ENCODE assay signal across 9 cellular contexts in the genomic region with DNA sequence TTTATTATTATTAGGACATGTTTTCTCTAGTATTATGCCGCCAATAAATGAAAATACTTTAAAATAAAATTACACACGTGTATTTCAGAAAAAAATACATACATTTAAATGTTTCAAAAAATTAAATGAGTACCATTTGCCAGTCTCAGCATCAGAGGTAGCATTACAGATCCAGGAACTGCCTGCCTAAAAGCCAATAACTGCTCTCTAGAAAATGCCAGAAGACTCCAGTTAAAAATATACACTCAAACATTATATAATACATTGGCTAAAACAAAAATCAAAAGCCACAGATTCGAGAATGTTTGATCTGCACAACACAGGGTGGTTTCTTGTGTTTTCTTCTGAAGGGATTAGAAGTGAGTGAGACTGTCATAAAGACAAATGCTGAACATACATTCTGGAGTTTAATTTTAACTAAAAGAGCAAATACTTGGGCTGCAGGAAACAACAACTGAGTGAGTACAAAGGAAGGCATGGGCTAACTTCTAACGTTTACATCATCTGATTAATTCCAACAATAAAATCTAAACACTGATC.
DNase-seq lines count a peak whose midpoint lies in the region; TF ChIP-seq lines count a peak whose summit lies in the region.
"Had no signal": no experiment of that assay in that cellular context is flagged by ENCODE, and none has a peak within 500 bp of the region (broad histone marks: within the 10 kb centered on the region; RNA-seq: fewer than 3 reads in every experiment).

No MANE protein-coding gene starts in this region.

- WGBS in mammary epithelial cell (ENCODE audit: low coverage, missing lambda C conversion rate): 74% methylated on average over 4 of the region's 4 CpGs

- H3K36me3 ChIP-seq in HEK293 (ENCODE audit: control insufficient read depth in 2 of 2, insufficient read depth in 1 of 2, low read length in 2 of 2): no peaks in the 10 kb centered on the region
- H3K36me3 ChIP-seq in mammary epithelial cell (ENCODE audit: insufficient read depth, low read length): no peaks in the 10 kb centered on the region
- H3K36me3 ChIP-seq in mucosa of rectum (ENCODE audit: control insufficient read depth in 2 of 2, insufficient read depth in 2 of 2, low read length in 2 of 2): no peaks in the 10 kb centered on the region

- H3K9me3 ChIP-seq in HEK293 (ENCODE audit: control insufficient read depth, insufficient read depth, low read depth, low read length): no peaks in the 10 kb centered on the region
- H3K9me3 ChIP-seq in mammary epithelial cell (replicated peaks; ENCODE audit: insufficient read depth, low read length): no peaks in the 10 kb centered on the region
- no peaks in the 10 kb centered on the region for H3K9me3 ChIP-seq in mucosa of rectum (ENCODE audit: control insufficient read depth in 2 of 2, low read length in 2 of 2)

- H3K4me3 Mint-ChIP-seq in activated naive CD4-positive, alpha-beta T cell treated with anti-CD3 and anti-CD28 coated beads for 36 hours: no peak overlapping the region

- DNase-seq in mammary epithelial cell (no peak), COR-L47 (lab: John Stamatoyannopoulos, UW) (no peak), NCI-H510A (lab: John Stamatoyannopoulos, UW) (no peak)
- no peak for DNase-seq in effector CD4-positive, alpha-beta T cell
- no peak for DNase-seq in activated naive CD4-positive, alpha-beta T cell treated with anti-CD3 and anti-CD28 coated beads for 36 hours
- DNase-seq: activated gamma-delta T cell had no signal

- H3K4me1 Mint-ChIP-seq in activated naive CD4-positive, alpha-beta T cell treated with anti-CD3 and anti-CD28 coated beads for 36 hours (ENCODE audit: low read depth): peaks cover 16% of the 10 kb centered on the region

- TF ChIP-seq CTCF in 22Rv1 (IDR thresholded peaks at IDR 0.05) (no peak), HEK293 (tag by site-specific recombination; IDR thresholded peaks at IDR 0.05) (no peak), mammary epithelial cell (conservative IDR thresholded peaks at IDR 0.05 in 1 of 2, IDR thresholded peaks at IDR 0.05 in 1 of 2; ENCODE audit: extremely low read depth in 1 of 2, insufficient read depth in 1 of 2, low read depth in 1 of 2, low read length in 2 of 2) (no peak)

- peak overlapping the region; percentile 44 for H3K27ac ChIP-seq in 22Rv1
- H3K27ac ChIP-seq in HEK293 (ENCODE audit: extremely low read depth, low read depth, low read length): peak overlapping the region; percentile 78
- peak overlapping the region; percentile 64 for H3K27ac ChIP-seq in mammary epithelial cell (ENCODE audit: insufficient read depth, low read depth, low read length)
- H3K27ac ChIP-seq in mucosa of rectum (ENCODE audit: low read depth in 2 of 2, low read length in 2 of 2): peak overlapping the region; percentile 53 to 69

- H3K9ac ChIP-seq in mammary epithelial cell (ENCODE audit: insufficient read depth, low read length) (peak overlapping the region; percentile 10), mucosa of rectum (ENCODE audit: low read depth in 1 of 2, low read length in 2 of 2) (peak overlapping the region; percentile 10 to 48)

- dilution Hi-C loops in mammary epithelial cell (cut with HindIII; ENCODE audit: low sequenced_read_pairs): no loop called here

- H3K27me3 ChIP-seq in mammary epithelial cell (ENCODE audit: insufficient read depth, low read length) (no peaks in the 10 kb centered on the region), mucosa of rectum (ENCODE audit: control insufficient read depth in 2 of 2, insufficient read depth in 2 of 2, low read length in 2 of 2) (no peaks in the 10 kb centered on the region)

- H3K36me3 Mint-ChIP-seq in activated naive CD4-positive, alpha-beta T cell treated with anti-CD3 and anti-CD28 coated beads for 36 hours (ENCODE audit: low read depth): peaks cover 3% of the 10 kb centered on the region

- peaks cover 27% of the 10 kb centered on the region for H3K4me1 ChIP-seq in HEK293 (ENCODE audit: control insufficient read depth, insufficient read depth, low read length)
- peaks cover 4% of the 10 kb centered on the region for H3K4me1 ChIP-seq in mammary epithelial cell (ENCODE audit: insufficient read depth, low read length)
- peaks cover 11 to 15% of the 10 kb centered on the region in 2 donors for H3K4me1 ChIP-seq in mucosa of rectum (ENCODE audit: control insufficient read depth in 2 of 2, insufficient read depth in 2 of 2, low read length in 2 of 2)

- no peak overlapping the region for H3K4me3 ChIP-seq in HEK293 (ENCODE audit: low read depth, low read length)
- no peak overlapping the region for H3K4me3 ChIP-seq in mammary epithelial cell (replicated peaks in 1 of 3; ENCODE audit: insufficient read depth in 1 of 3, low read depth in 2 of 3, low read length in 3 of 3)
- peak overlapping the region; percentile 37 to 46 for H3K4me3 ChIP-seq in mucosa of rectum (ENCODE audit: low read length in 2 of 2)

- peak overlapping the region; percentile 58 for H2AFZ ChIP-seq in mammary epithelial cell (ENCODE audit: low read depth, low read length)

- no peaks in the 10 kb centered on the region for H4K20me1 ChIP-seq in mammary epithelial cell (ENCODE audit: insufficient read depth, low read length)

- POLR2A ChIA-PET in HEK293 (lab: Yijun Ruan, JAX): interaction anchor here (1.0 to 1.9 kb wide), 2 partner anchors 9 to 11 kb away, joined by 4 to 19 read pairs; no protein-coding TSS in a partner anchor

- no peaks in the 10 kb centered on the region for H3K9me3 Mint-ChIP-seq in activated naive CD4-positive, alpha-beta T cell treated with anti-CD3 and anti-CD28 coated beads for 36 hours

- CTCF ChIA-PET in HEK293 (lab: Yijun Ruan, JAX): interaction anchor here (0.6 kb wide), 1 partner anchor 103 kb away, joined by 3 read pairs; no protein-coding TSS in a partner anchor
- CTCF ChIA-PET in mammary epithelial cell (lab: Charles Lee; ENCODE audit: low non-redundant PET): no interaction called here
- CTCF ChIA-PET in activated naive CD4-positive, alpha-beta T cell treated with anti-CD3 and anti-CD28 coated beads for 36 hours (lab: Charles Lee): no interaction called here

- peaks cover 8% of the 10 kb centered on the region for H3K27me3 Mint-ChIP-seq in activated naive CD4-positive, alpha-beta T cell treated with anti-CD3 and anti-CD28 coated beads for 36 hours (ENCODE audit: low read depth)

- no peak overlapping the region for H3K27ac Mint-ChIP-seq in activated naive CD4-positive, alpha-beta T cell treated with anti-CD3 and anti-CD28 coated beads for 36 hours

- peaks cover 2% of the 10 kb centered on the region for H3K79me2 ChIP-seq in mammary epithelial cell (ENCODE audit: insufficient read depth, low read length)

- no TSS peak for BruUV-seq in mammary epithelial cell (replicated peaks; lab: Mats Ljungman, UMichigan)

- in situ Hi-C loops in mammary epithelial cell (cut with MboI; ENCODE audit: low sequenced_read_pairs in 2 of 2): loop anchor here in 1 of 2 donors (10.0 to 25.0 kb wide), 2 partner anchors 147 to 700 kb away; no protein-coding TSS in a partner anchor

- intact Hi-C loops in mammary epithelial cell (cut with micrococcal nuclease): loop anchor here (1.0 kb wide), 1 partner anchor 9 kb away; no protein-coding TSS in a partner anchor
- intact Hi-C loops in activated naive CD4-positive, alpha-beta T cell treated with anti-CD3 and anti-CD28 coated beads for 36 hours (cut with micrococcal nuclease): loop anchor here (1.0 kb wide), 1 partner anchor 9 kb away; no protein-coding TSS in a partner anchor

- peak overlapping the region; percentile 46 for H3K4me2 ChIP-seq in mammary epithelial cell (ENCODE audit: insufficient read depth, low read depth, low read length)

TF ChIP-seq in HEK293, 187 proteins besides CTCF, POLR2A, EP300 and RAD21:
- TF ChIP-seq ZNF248 (tag by site-specific recombination; IDR thresholded peaks at IDR 0.05): no peak
- TF ChIP-seq ZBTB7A (tag by site-specific recombination; IDR thresholded peaks at IDR 0.05; ENCODE audit: low read depth): no peak
- peak; percentile 85 for TF ChIP-seq FEZF1 (tag by site-specific recombination; IDR thresholded peaks at IDR 0.05)
- 0 out of 2 replicates have a peak, but pooled peaks have one; percentile 8 for TF ChIP-seq ZNF335 (tag by site-specific recombination; conservative IDR thresholded peaks at IDR 0.05)
TF ChIP-seq in HEK293: peak in this region for 2.

Comparison
In these comparisons a context has a peak if more than half of its experiments do, and no peak if none do; other contexts are left out.
1. H3K4me3 ChIP-seq: peak in mucosa of rectum (2 of 2); none in HEK293 (single experiment) and mammary epithelial cell (0 of 3).
2. Peak in every context shown above with its lines, with median percentiles within 50 percentile points of each other: H3K27ac ChIP-seq.